In the genomic region with DNA sequence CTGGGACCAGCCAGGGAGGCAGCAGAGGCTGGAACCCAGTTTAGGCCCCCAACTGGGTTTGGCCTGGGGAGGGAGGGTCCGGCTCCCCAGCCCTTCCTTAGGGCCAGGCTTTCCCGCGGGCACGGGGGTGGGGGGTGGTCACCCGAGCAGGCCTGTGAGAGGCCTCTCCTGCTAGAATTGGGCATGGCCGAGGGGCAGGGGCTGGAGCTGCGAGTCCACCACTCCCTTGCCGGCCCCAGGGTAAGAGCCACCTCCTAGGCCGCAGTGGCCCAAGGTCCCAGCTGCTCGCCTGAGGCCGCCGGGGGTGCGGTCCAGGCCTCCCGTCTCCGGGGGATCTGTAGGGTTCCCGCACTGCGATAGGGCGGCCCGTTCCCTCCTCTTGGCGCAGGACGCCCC, we compare ENCODE assay signal across 9 cellular contexts. TPM values are rescaled to one million over a fixed set of nuclear protein-coding genes. Genes with fewer than 3 reads are reported as not detected.
DNase-seq lines count a peak whose midpoint lies in the region; ATAC-seq and TF ChIP-seq lines count a peak whose summit lies in the region.
"Had no signal": no experiment of that assay in that cellular context is flagged by ENCODE, and none has a peak within 500 bp of the region (broad histone marks: within the 10 kb centered on the region; RNA-seq: fewer than 3 reads in every experiment).

No MANE protein-coding gene starts in this region.

- H3K27me3 ChIP-seq in H9 (ENCODE audit: insufficient read depth, low read length) (peaks cover 5% of the 10 kb centered on the region; the same call in 1 of the 2 replicates), RWPE2 (ENCODE audit: insufficient read depth, poor library complexity, severe bottlenecking) (peaks cover 7% of the 10 kb centered on the region), right cardiac atrium (ENCODE audit: control insufficient read depth, insufficient read depth) (no peaks in the 10 kb centered on the region), skeletal muscle tissue (ENCODE audit: control insufficient read depth in 3 of 3, insufficient read depth in 3 of 3, low read length in 3 of 3) (peaks cover 46 to 83% (median 66%) of the 10 kb centered on the region in 3 donors)

- H2BK20ac ChIP-seq in H9 (ENCODE audit: low read depth, low read length, poor library complexity, severe bottlenecking): no peak overlapping the region

- H2BK15ac ChIP-seq in H9 (ENCODE audit: low read depth, low read length): no peak overlapping the region

- no peak overlapping the region for H3K18ac ChIP-seq in H9 (ENCODE audit: insufficient read length, low read depth, low read length)

- no peak overlapping the region for H4K91ac ChIP-seq in H9 (ENCODE audit: insufficient read length, low read depth, low read length)

- no peak overlapping the region for H2AK5ac ChIP-seq in H9 (ENCODE audit: insufficient read length, low read length)

- peak overlapping the region; percentile 31 to 56; a peak in 4 of 5 replicates for H3K4me3 Mint-ChIP-seq in H9

- H3K23me2 ChIP-seq in H9 (ENCODE audit: insufficient read length, low read depth, low read length, poor library complexity, severe bottlenecking): peaks cover 7% of the 10 kb centered on the region

- H3T11ph ChIP-seq in H9 (ENCODE audit: low read length): no peak overlapping the region

- ATAC-seq in RWPE2 (ENCODE audit: low read depth) (peak; percentile 4; the same call in 2 of the 3 replicates), right cardiac atrium (no peak), HG02763 (IDR thresholded peaks at IDR 0.05; ENCODE audit: unreplicated experiment) (no peak)

- H2BK120ac ChIP-seq in H9 (ENCODE audit: low read depth, low read length, poor library complexity, severe bottlenecking): no peak overlapping the region

- peaks cover 0 to 2% (median 0%) of the 10 kb centered on the region in 3 experiments; a peak in 4 of 7 replicates for H3K36me3 Mint-ChIP-seq in H9 (ENCODE audit: insufficient read depth in 1 of 3, low read depth in 3 of 3)
- H3K36me3 Mint-ChIP-seq: brain had no signal

- TF ChIP-seq CTCF in H9 (conservative IDR thresholded peaks at IDR 0.05) (no peak), RWPE2 (IDR thresholded peaks at IDR 0.05; ENCODE audit: poor library complexity, severe bottlenecking) (no peak)

- H3K4ac ChIP-seq in H9 (ENCODE audit: low read depth, low read length): no peak overlapping the region

- peaks cover 3 to 12% of the 10 kb centered on the region in 2 experiments for H3K4me1 Mint-ChIP-seq in H9
- H3K4me1 Mint-ChIP-seq: brain had no signal

- no peaks in the 10 kb centered on the region for H3K79me2 ChIP-seq in H9 (ENCODE audit: insufficient read depth, low read length)

- H3K36me3 ChIP-seq in RWPE2 (ENCODE audit: low read depth) (no peaks in the 10 kb centered on the region), skeletal muscle tissue (ENCODE audit: control insufficient read depth in 3 of 3, insufficient read depth in 3 of 3, low read length in 3 of 3) (no peaks in the 10 kb centered on the region)

- H3K27me3 Mint-ChIP-seq in H9 (ENCODE audit: low read depth): peaks cover 32% of the 10 kb centered on the region

- H3K9me3 ChIP-seq in H9 (ENCODE audit: control insufficient read depth, low read depth, low read length) (no peaks in the 10 kb centered on the region), RWPE2 (ENCODE audit: severe bottlenecking) (no peaks in the 10 kb centered on the region), right cardiac atrium (ENCODE audit: control insufficient read depth, low read length) (no peaks in the 10 kb centered on the region), skeletal muscle tissue (ENCODE audit: control insufficient read depth in 3 of 3, low read length in 3 of 3) (no peaks in the 10 kb centered on the region)

- H3K27ac ChIP-seq in H9 (ENCODE audit: insufficient read length, low read depth, low read length) (no peak overlapping the region), RWPE2 (ENCODE audit: poor library complexity, severe bottlenecking) (no peak overlapping the region), right cardiac atrium (ENCODE audit: low read length) (no peak overlapping the region), skeletal muscle tissue (ENCODE audit: low read depth, low read length) (no peak overlapping the region)

- H3K79me1 ChIP-seq in H9 (ENCODE audit: insufficient read depth, low read depth, low read length, poor library complexity, severe bottlenecking): no peaks in the 10 kb centered on the region

- no peak overlapping the region for H3K27ac Mint-ChIP-seq in H9
- H3K27ac Mint-ChIP-seq: brain had no signal

- H3K4me1 ChIP-seq in H9 (ENCODE audit: insufficient read depth, low read length): no peaks in the 10 kb centered on the region
- H3K4me1 ChIP-seq in RWPE2 (ENCODE audit: insufficient read depth, poor library complexity, severe bottlenecking): no peaks in the 10 kb centered on the region
- no peaks in the 10 kb centered on the region for H3K4me1 ChIP-seq in right cardiac atrium (ENCODE audit: control insufficient read depth, insufficient read depth, low read length)
- H3K4me1 ChIP-seq in skeletal muscle tissue (ENCODE audit: control insufficient read depth in 3 of 3, insufficient read depth in 3 of 3, low read length in 3 of 3): peaks cover 0 to 7% (median 7%) of the 10 kb centered on the region in 3 donors

- H2BK12ac ChIP-seq in H9 (ENCODE audit: insufficient read length, low read depth, low read length): no peak overlapping the region

- no peak overlapping the region for H2BK5ac ChIP-seq in H9 (ENCODE audit: insufficient read length, low read length)

- WGBS in H9 (ENCODE audit: extremely low coverage, insufficient read length, low lambda C conversion rate): no CpG with 5 or more reads among the region's 21 CpGs
- 23% methylated on average over 21 of the region's 21 CpGs for WGBS in right cardiac atrium

- H3K23ac ChIP-seq in H9 (ENCODE audit: insufficient read length, low read depth, low read length): no peak overlapping the region

- H3K9ac ChIP-seq in H9 (ENCODE audit: extremely low read depth, insufficient read length, low read length) (no peak overlapping the region), skeletal muscle tissue (ENCODE audit: low read depth in 1 of 3, low read length in 3 of 3) (peak overlapping the region in 1 of 3 donors; percentile 3)

- H3K14ac ChIP-seq in H9 (ENCODE audit: insufficient read depth, low read length): no peak overlapping the region; the same call in 1 of the 2 replicates

- no peak for DNase-seq in H9
- DNase-seq in RWPE2 (ENCODE audit: low spot score): no peak
- peak in 1 of 3 donors; percentile 59 for DNase-seq in right cardiac atrium
- no peak for DNase-seq in Kasumi-1 (lab: John Stamatoyannopoulos, UW)
- no peak for DNase-seq in globus pallidus (ENCODE audit: low spot score)
- DNase-seq: NCI-H446 treated with DMSO at 0.1 percent for 48 hours had no signal

- H3K9me3 Mint-ChIP-seq in H9: no peaks in the 10 kb centered on the region; a peak in 2 of 5 replicates
- H3K9me3 Mint-ChIP-seq: brain had no signal

- H2AFZ ChIP-seq in H9 (ENCODE audit: low read length): no peak overlapping the region

- H3K4me3 ChIP-seq in RWPE2 (ENCODE audit: severe bottlenecking): peak overlapping the region; percentile 14
- peak overlapping the region; percentile 24 for H3K4me3 ChIP-seq in right cardiac atrium (ENCODE audit: low read length)
- H3K4me3 ChIP-seq in skeletal muscle tissue (ENCODE audit: low read length in 3 of 3): peak overlapping the region in 2 of 3 donors; percentile 6 to 32

- H4K8ac ChIP-seq in H9 (replicated peaks; ENCODE audit: insufficient read length, low read depth, low read length): no peak overlapping the region

- no peak overlapping the region for H3K56ac ChIP-seq in H9 (ENCODE audit: insufficient read length, low read depth, low read length)

- H3K4me2 ChIP-seq in H9 (ENCODE audit: insufficient read depth, insufficient read length, low read length): peak overlapping the region; percentile 9

- H4K5ac ChIP-seq in H9 (ENCODE audit: insufficient read length, low read depth, low read length): no peak overlapping the region

- H4K20me1 ChIP-seq in H9 (ENCODE audit: control insufficient read depth, insufficient read depth, insufficient read length): no peaks in the 10 kb centered on the region

- intact Hi-C loops in right cardiac atrium (cut with DNase I): loop anchor here (2.0 to 10.0 kb wide), 3 partner anchors 170 to 173 kb away; no protein-coding TSS in a partner anchor

RNA-seq across cellular contexts. Expression of a gene that starts 6.1 kb away (rescaled TPM):
- total RNA-seq in H9 (2021) (4.2 and 4.7 TPM in 2 replicates), right cardiac atrium (1 to 10 TPM in 2 of 4 donors, under 1 TPM in 2; 0.65 to 1.4 (median 0.83) TPM), skeletal muscle tissue (under 0.01 TPM)
- polyA plus RNA-seq in right cardiac atrium: 0.50 TPM

RNA-seq across cellular contexts. Expression of a gene that starts 6.3 kb away (rescaled TPM):
- 26.3 and 30.0 TPM in 2 replicates for total RNA-seq in H9 (2021)
- total RNA-seq in right cardiac atrium: 1 to 10 TPM; 2.5 to 6.3 (median 3.5) TPM
- polyA plus RNA-seq in right cardiac atrium: 5.3 TPM
- 0.52 TPM for total RNA-seq in skeletal muscle tissue

RNA-seq across cellular contexts. Expression of a gene that starts 17.1 kb away (rescaled TPM):
- total RNA-seq in H9 (2021) (3.1 and 3.4 TPM in 2 replicates), right cardiac atrium (under 1 TPM; 0.36 to 0.59 (median 0.43) TPM), skeletal muscle tissue (under 0.01 TPM)
- 0.48 TPM for polyA plus RNA-seq in right cardiac atrium

RNA-seq across cellular contexts. Expression of a gene that starts 19.1 kb away (rescaled TPM):
- 61.8 and 66.0 TPM in 2 replicates for total RNA-seq in H9 (2021)
- total RNA-seq in right cardiac atrium: 10 to 100 TPM; 45.7 to 60.4 (median 49.3) TPM
- 64.4 TPM for polyA plus RNA-seq in right cardiac atrium
- 63.2 TPM for total RNA-seq in skeletal muscle tissue

RNA-seq across cellular contexts. Expression of a gene that starts 21.8 kb away (rescaled TPM):
- total RNA-seq in H9 (2021): 48.9 and 50.6 TPM in 2 replicates
- 10 to 100 TPM; 18.2 to 20.8 (median 20.1) TPM for total RNA-seq in right cardiac atrium
- 17.0 TPM for polyA plus RNA-seq in right cardiac atrium
- total RNA-seq in skeletal muscle tissue: 21.9 TPM
